ENCODE assay signal across 11 cellular contexts in the genomic region with DNA sequence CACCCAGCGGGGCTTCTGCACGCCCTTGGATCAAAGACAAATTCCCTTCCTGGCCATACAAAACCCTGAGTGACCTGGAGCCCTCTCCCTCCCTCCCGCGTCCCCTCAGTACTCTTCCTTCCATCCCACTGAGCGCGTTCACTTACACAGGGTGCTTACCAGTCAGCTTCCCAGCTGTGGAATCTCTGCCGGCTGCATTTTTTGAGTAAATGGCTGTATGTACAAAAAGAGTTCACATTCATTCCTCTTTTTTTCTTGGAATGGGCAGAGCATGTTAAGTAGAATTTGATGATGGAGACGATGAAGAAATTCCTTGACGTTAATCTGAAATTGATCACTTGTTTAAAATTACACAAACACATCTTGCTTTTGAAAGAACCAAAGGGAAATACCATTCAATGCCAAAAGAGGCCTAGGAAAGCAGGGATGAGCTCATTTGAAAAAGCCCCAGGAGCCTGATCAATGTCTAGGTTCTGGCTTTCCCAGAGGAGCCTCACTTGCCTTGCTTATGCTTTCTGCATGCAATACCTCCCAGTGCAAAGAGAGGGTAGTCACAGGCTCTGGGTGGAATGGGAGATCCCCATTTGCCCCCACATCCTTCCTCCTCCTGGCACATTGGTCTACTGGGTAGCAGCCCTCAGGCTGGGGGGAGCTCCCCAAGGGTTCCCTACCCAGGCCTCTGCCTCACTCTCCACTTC. TPM values are rescaled to one million over a fixed set of nuclear protein-coding genes. Genes with fewer than 3 reads are reported as not detected.
DNase-seq lines count a peak whose midpoint lies in the region; ATAC-seq and TF ChIP-seq lines count a peak whose summit lies in the region.
"Had no signal": no experiment of that assay in that cellular context is flagged by ENCODE, and none has a peak within 500 bp of the region (broad histone marks: within the 10 kb centered on the region; RNA-seq: fewer than 3 reads in every experiment).

No MANE protein-coding gene starts in this region.

- intact Hi-C loops in Panc1 (cut with micrococcal nuclease; ENCODE audit: unreplicated experiment) (no loop called here), mucosa of descending colon (cut with DNase I, micrococcal nuclease) (no loop called here)

- H3K36me3 Mint-ChIP-seq in effector memory CD8-positive, alpha-beta T cell (ENCODE audit: insufficient read depth) = no peaks in the 10 kb centered on the region
- H3K36me3 Mint-ChIP-seq: activated naive CD8-positive, alpha-beta T cell had no signal

- DNase-seq in Panc1 (ENCODE audit: low read depth, low spot score) (no peak), mucosa of descending colon (no peak), tibial nerve (ENCODE audit: low spot score in 2 of 2) (no peak), NCI-H526 (lab: John Stamatoyannopoulos, UW) (no peak), hepatic stellate cell (ENCODE audit: low spot score) (no peak)
- DNase-seq in effector memory CD8-positive, alpha-beta T cell = no peak
- DNase-seq: Karpas-422; stimulated activated CD4-positive, alpha-beta T cell treated with anti-CD3 and anti-CD28 coated beads, Interleukin-15, amount 100 ng/mL, for 24 hours had no signal

- no peaks in the 10 kb centered on the region for H3K9me3 ChIP-seq in Panc1 (ENCODE audit: control insufficient read depth, insufficient read depth, low read depth, low read length)
- no peaks in the 10 kb centered on the region for H3K9me3 ChIP-seq in mucosa of descending colon
- no peaks in the 10 kb centered on the region for H3K9me3 ChIP-seq in tibial nerve

- H3K4me1 Mint-ChIP-seq in effector memory CD8-positive, alpha-beta T cell (ENCODE audit: low read depth in 2 of 2) = peaks cover 5% of the 10 kb centered on the region in 2 donors

- no peak for TF ChIP-seq EP300 in tibial nerve (IDR thresholded peaks at IDR 0.05)

- H3K4me1 ChIP-seq in Panc1 (ENCODE audit: control insufficient read depth, insufficient read depth, low read length) (no peaks in the 10 kb centered on the region), mucosa of descending colon (ENCODE audit: low read depth) (no peaks in the 10 kb centered on the region), tibial nerve (peaks cover 0 to 23% (median 0%) of the 10 kb centered on the region in 4 donors)

- H3K4me3 ChIP-seq in Panc1 (ENCODE audit: low read depth in 2 of 2, low read length in 2 of 2) = no peak overlapping the region
- H3K4me3 ChIP-seq in mucosa of descending colon = no peak overlapping the region
- no peak overlapping the region for H3K4me3 ChIP-seq in tibial nerve

- H3K4me3 Mint-ChIP-seq in effector memory CD8-positive, alpha-beta T cell = no peak overlapping the region
- H3K4me3 Mint-ChIP-seq: activated naive CD8-positive, alpha-beta T cell had no signal

- H3K36me3 ChIP-seq in Panc1 (ENCODE audit: control insufficient read depth, insufficient read depth, low read length) (no peaks in the 10 kb centered on the region), mucosa of descending colon (ENCODE audit: low read depth) (no peaks in the 10 kb centered on the region), tibial nerve (no peaks in the 10 kb centered on the region)

- TF ChIP-seq CTCF in Panc1 (IDR thresholded peaks at IDR 0.05) = no peak
- no peak for TF ChIP-seq CTCF in mucosa of descending colon (IDR thresholded peaks at IDR 0.05)
- no peak for TF ChIP-seq CTCF in tibial nerve (IDR thresholded peaks at IDR 0.05)

- ATAC-seq in Panc1 = peak; percentile 34; the same call in 1 of the 2 replicates
- ATAC-seq in effector memory CD8-positive, alpha-beta T cell (replicated peaks) = peak; percentile 95
- ATAC-seq in mucosa of descending colon = peak; percentile 27
- ATAC-seq in HG03442 (IDR thresholded peaks at IDR 0.05; ENCODE audit: unreplicated experiment) = no peak
- ATAC-seq: HCT116 had no signal

- no peaks in the 10 kb centered on the region for H3K9me3 Mint-ChIP-seq in effector memory CD8-positive, alpha-beta T cell

- no peaks in the 10 kb centered on the region for H3K27me3 ChIP-seq in Panc1 (ENCODE audit: control insufficient read depth, insufficient read depth, low read length)
- H3K27me3 ChIP-seq in tibial nerve = no peaks in the 10 kb centered on the region

- no peak for TF ChIP-seq POLR2A in tibial nerve (IDR thresholded peaks at IDR 0.05)

- 56 to 60% methylated on average over 9 of the region's 9 CpGs for WGBS in tibial nerve, 2 donors

- CTCF ChIA-PET in Panc1 (lab: Charles Lee) = no interaction called here

- no TSS peak for BruUV-seq in Panc1 (replicated peaks; lab: Mats Ljungman, UMichigan)

- no peak overlapping the region for H3K27ac Mint-ChIP-seq in effector memory CD8-positive, alpha-beta T cell
- H3K27ac Mint-ChIP-seq: activated naive CD8-positive, alpha-beta T cell had no signal

- H3K27me3 Mint-ChIP-seq in effector memory CD8-positive, alpha-beta T cell = peaks cover 6 to 32% of the 10 kb centered on the region in 2 donors

- in situ Hi-C loops in Panc1 (cut with HindIII; ENCODE audit: low pct_unique_long_range_greater_than_20kb, low sequenced_read_pairs) = no loop called here

- POLR2A ChIA-PET in Panc1 (lab: Charles Lee) = no interaction called here

- no peak overlapping the region for H3K27ac ChIP-seq in Panc1 (ENCODE audit: low read length)
- H3K27ac ChIP-seq in tibial nerve = peak overlapping the region in 3 of 4 donors; percentile 24 to 29 (median 24)

RNA-seq across cellular contexts. Expression of a gene that starts 12.2 kb away (rescaled TPM):
- total RNA-seq in Panc1 (2021; ENCODE audit: unreplicated experiment) (21.3 TPM), mucosa of descending colon (10 to 100 TPM; 22.3 to 67.4 (median 33.1) TPM), tibial nerve (10 to 100 TPM; 34.3 to 56.8 (median 35.6) TPM)
- 14.5 TPM for polyA plus RNA-seq in Panc1 (2012; ENCODE audit: insufficient read length)
